11 cellular contexts compared by ENCODE assay signal in genomic region chrX:150766351-150767044, GRCh38.
A peak's percentile ranks its signal among the peaks of the same experiment; 100 is the strongest.
DNase-seq lines count a peak whose midpoint lies in the region; ATAC-seq, FAIRE-seq and TF ChIP-seq lines count a peak whose summit lies in the region.
"Had no signal": no experiment of that assay in that cellular context is flagged by ENCODE, and none has a peak within 500 bp of the region (broad histone marks: within the 10 kb centered on the region; RNA-seq: fewer than 3 reads in every experiment).

No MANE protein-coding gene starts in this region.

- no peaks in the 10 kb centered on the region for H3K79me2 ChIP-seq in GM12878 (ENCODE audit: control insufficient read depth, insufficient read depth, low read length)

- H3K9me3 ChIP-seq in GM12878 (replicated peaks; ENCODE audit: control insufficient read depth, insufficient read depth, low read length): no peaks in the 10 kb centered on the region
- H3K9me3 ChIP-seq: heart right ventricle had no signal

- H4K20me1 ChIP-seq in GM12878 (ENCODE audit: control insufficient read depth, insufficient read depth): no peaks in the 10 kb centered on the region; the same call in 1 of the 2 replicates

- POLR2A ChIA-PET in GM12878 (lab: Charles Lee): no interaction called here

- no peak overlapping the region for H3K4me2 ChIP-seq in GM12878 (ENCODE audit: control insufficient read depth, insufficient read depth)

- DNase-seq in NCI-H2227 treated with DMSO at 0.1 percent for 48 hours (lab: John Stamatoyannopoulos, UW) (peak; percentile 1), NCI-H2227 (lab: John Stamatoyannopoulos, UW; ENCODE audit: unreplicated experiment) (no peak), LNCaP clone FGC (ENCODE audit: low read depth) (no peak), GM12878 (ENCODE audit: low read depth, low spot score) (no peak), neural crest cell (ENCODE audit: low read depth, low spot score) (no peak), T1000 (lab: John Stamatoyannopoulos, UW) (no peak), NCI-H748 treated with DMSO at 0.1 percent for 48 hours (lab: John Stamatoyannopoulos, UW) (no peak)
- DNase-seq: DMS79 treated with DMSO at 0.1 percent for 48 hours, NCI-H1048 had no signal

- intact Hi-C loops in GM12878 (cut with micrococcal nuclease; ENCODE audit: unreplicated experiment): no loop called here

- in situ Hi-C loops in GM12878 (cut with MboI): loop anchor here (25.0 kb wide), 1 partner anchor 921 kb away; the partner anchor contains the start of gene PRRG3

- TF ChIP-seq CTCF in LNCaP clone FGC (IDR thresholded peaks at IDR 0.05; ENCODE audit: control insufficient read depth, extremely low read depth, insufficient read depth): peak; percentile 33
- TF ChIP-seq CTCF in GM12878 (IDR thresholded peaks at IDR 0.05 in 2 of 3, conservative IDR thresholded peaks at IDR 0.05 in 1 of 3; ENCODE audit: control insufficient read depth in 2 of 3, extremely low read depth in 1 of 3, insufficient read depth in 1 of 3, low read depth in 3 of 3, low read length in 3 of 3): 0 out of 6 replicates have a peak, but pooled peaks of 1 of the 3 experiments have one; percentile 9
- no peak for TF ChIP-seq CTCF in neural crest cell (conservative IDR thresholded peaks at IDR 0.05)

- H3K27ac ChIP-seq in GM12878 (ENCODE audit: control insufficient read depth, insufficient read depth): no peak overlapping the region
- H3K27ac ChIP-seq: heart right ventricle had no signal

- SMC1A ChIA-PET in GM12878 (lab: Charles Lee; ENCODE audit: uncharacterized antibody, unreplicated experiment): no interaction called here

- H3K4me1 ChIP-seq in GM12878 (ENCODE audit: control insufficient read depth, insufficient read depth, low read length): no peaks in the 10 kb centered on the region

- TF ChIP-seq POLR2A in GM12878 (IDR thresholded peaks at IDR 0.05; ENCODE audit: low read depth, low read length): no peak

- ATAC-seq in GM12878 (peak; percentile 33; the same call in 2 of the 3 replicates), GM19324 (IDR thresholded peaks at IDR 0.05; ENCODE audit: low FRiP score, unreplicated experiment) (no peak)

- no peak for FAIRE-seq in GM12878 (lab: Jason Lieb, UNC)

- H3K9me3 Mint-ChIP-seq in neural crest cell: no peaks in the 10 kb centered on the region

- H3K4me3 Mint-ChIP-seq in neural crest cell: no peak overlapping the region

- peaks cover 0 to 3% of the 10 kb centered on the region in 2 experiments; a peak in 2 of 4 replicates for H3K36me3 ChIP-seq in GM12878 (ENCODE audit: control insufficient read depth in 2 of 2, insufficient read depth in 2 of 2, low read length in 1 of 2)

- no TSS peak for BruUV-seq in GM12878 (replicated peaks; lab: Mats Ljungman, UMichigan)

- no peak overlapping the region for H3K4me3 ChIP-seq in LNCaP clone FGC (ENCODE audit: low read depth, low read length)
- H3K4me3 ChIP-seq in GM12878: no peak overlapping the region
- H3K4me3 ChIP-seq: heart right ventricle had no signal

- no peaks in the 10 kb centered on the region for H3K4me1 Mint-ChIP-seq in neural crest cell

- H3K27me3 ChIP-seq in GM12878 (replicated peaks in 1 of 2; ENCODE audit: control insufficient read depth in 2 of 2, insufficient read depth in 2 of 2, low read length in 1 of 2): no peaks in the 10 kb centered on the region
- H3K27me3 ChIP-seq: heart right ventricle had no signal

- no peak overlapping the region for H3K9ac ChIP-seq in GM12878 (ENCODE audit: control insufficient read depth, insufficient read depth, low read length)

- H3K27ac Mint-ChIP-seq in neural crest cell (ENCODE audit: unreplicated experiment): peak overlapping the region; percentile 89

- H2AFZ ChIP-seq in GM12878 (ENCODE audit: control insufficient read depth, low read depth, low read length): no peak overlapping the region

- TF ChIP-seq RAD21 in GM12878 (IDR thresholded peaks at IDR 0.05; ENCODE audit: insufficient read depth, low read depth, low read length): 0 out of 2 replicates have a peak, but pooled peaks have one; percentile 7

- WGBS in GM12878 (ENCODE audit: insufficient coverage, insufficient replicate concordance, low lambda C conversion rate, missing lambda C conversion rate): 70% methylated on average over 13 of the region's 13 CpGs

- RAD21 ChIA-PET in GM12878 (lab: Charles Lee; ENCODE audit: unreplicated experiment): no interaction called here

- no peaks in the 10 kb centered on the region for H3K27me3 Mint-ChIP-seq in neural crest cell (ENCODE audit: low read depth)

- CTCF ChIA-PET in GM12878 (lab: Yijun Ruan, JAX): interaction anchor here (0.6 to 1.9 kb wide), 3 partner anchors 9 to 280 kb away, joined by 3 to 8 read pairs (median 4); no protein-coding TSS in a partner anchor

- peaks cover 2% of the 10 kb centered on the region for H3K36me3 Mint-ChIP-seq in neural crest cell (ENCODE audit: low read depth)

- TF ChIP-seq EP300 in GM12878 (IDR thresholded peaks at IDR 0.05; ENCODE audit: borderline replicate concordance in 1 of 2, control insufficient read depth in 1 of 2, low read depth in 2 of 2, low read length in 2 of 2): no peak

TF ChIP-seq in GM12878, 131 proteins besides CTCF, POLR2A, EP300 and RAD21:
- TF ChIP-seq MTA3 (IDR thresholded peaks at IDR 0.05; ENCODE audit: borderline replicate concordance, low read length) (no peak), RELA (IDR thresholded peaks at IDR 0.05; ENCODE audit: borderline replicate concordance, partially characterized antibody) (no peak), ESRRA (IDR thresholded peaks at IDR 0.05; ENCODE audit: low read length) (no peak), CHD2 (IDR thresholded peaks at IDR 0.05; ENCODE audit: borderline replicate concordance, low read depth, low read length) (no peak), RFX5 (IDR thresholded peaks at IDR 0.05; ENCODE audit: low read depth, low read length) (no peak), ZNF384 (IDR thresholded peaks at IDR 0.05; ENCODE audit: borderline replicate concordance, low read depth, low read length) (no peak), ZBED1 (IDR thresholded peaks at IDR 0.05; ENCODE audit: borderline replicate concordance) (no peak), RB1 (IDR thresholded peaks at IDR 0.05; ENCODE audit: borderline replicate concordance) (no peak), IKZF1 (conservative IDR thresholded peaks at IDR 0.05) (no peak), JUND (IDR thresholded peaks at IDR 0.05; ENCODE audit: low read depth, low read length) (no peak), IKZF2 (IDR thresholded peaks at IDR 0.05) (no peak)
